21 cellular contexts compared by ENCODE assay signal in the genomic region with DNA sequence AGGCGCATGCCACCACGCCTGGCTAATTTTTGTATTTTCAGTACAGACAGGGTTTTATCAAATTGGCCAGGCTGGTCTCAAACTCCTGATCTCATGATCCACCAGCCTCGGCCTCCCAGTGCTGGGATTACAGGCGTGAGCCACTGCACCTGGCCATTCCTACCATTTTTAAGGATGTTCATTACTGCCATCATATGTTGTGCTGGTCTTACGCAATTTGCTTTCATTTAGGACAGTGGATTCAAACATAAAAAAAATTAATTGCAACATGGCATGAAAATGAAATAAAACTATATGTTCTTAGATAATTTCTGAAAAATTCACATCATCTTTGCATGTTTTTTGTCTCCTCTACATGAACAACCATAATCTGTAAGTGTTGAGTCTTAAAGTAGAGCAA.
DNase-seq lines count a peak whose midpoint lies in the region; ATAC-seq, FAIRE-seq and TF ChIP-seq lines count a peak whose summit lies in the region.
"Had no signal": no experiment of that assay in that cellular context is flagged by ENCODE, and none has a peak within 500 bp of the region (broad histone marks: within the 10 kb centered on the region; RNA-seq: fewer than 3 reads in every experiment).

No MANE protein-coding gene starts in this region.

- H3K27me3 Mint-ChIP-seq in mesothelial cell of epicardium (ENCODE audit: low read depth) = no peaks in the 10 kb centered on the region

- TF ChIP-seq EP300 in HepG2 (IDR thresholded peaks at IDR 0.05; ENCODE audit: low read depth in 2 of 2, low read length in 2 of 2) (no peak), HepG2 (CRISPR knock-in tag; IDR thresholded peaks at IDR 0.05; ENCODE audit: borderline replicate concordance) (no peak)

- no peak for TF ChIP-seq POLR2A in HepG2 (IDR thresholded peaks at IDR 0.05; ENCODE audit: insufficient read depth in 1 of 2, low read depth in 2 of 2, low read length in 2 of 2)
- no peak for TF ChIP-seq POLR2A in right lobe of liver (IDR thresholded peaks at IDR 0.05)

- TF ChIP-seq CTCF in HepG2 (CRISPR knock-in tag; IDR thresholded peaks at IDR 0.05) (no peak), right lobe of liver (IDR thresholded peaks at IDR 0.05) (no peak), mesothelial cell of epicardium (IDR thresholded peaks at IDR 0.05; ENCODE audit: unreplicated experiment) (no peak)

- H3K9me3 Mint-ChIP-seq in mesothelial cell of epicardium = peaks cover 34% of the 10 kb centered on the region
- H3K9me3 Mint-ChIP-seq: CD4-positive, alpha-beta T cell; CD8-positive, alpha-beta T cell had no signal

- no peaks in the 10 kb centered on the region for H3K27me3 ChIP-seq in HepG2 (ENCODE audit: control insufficient read depth in 1 of 2, insufficient read depth in 2 of 2, low read length in 2 of 2)
- H3K27me3 ChIP-seq in right lobe of liver = no peaks in the 10 kb centered on the region
- H3K27me3 ChIP-seq: BLaER1 treated with 17β-estradiol and CSF1 and Interleukin-3, amounts not matched to agents 10 nM and 100 nM had no signal

- WGBS in HepG2 (ENCODE audit: low lambda C conversion rate) = 24% methylated on average over 5 of the region's 5 CpGs
- 95% methylated on average over 5 of the region's 5 CpGs for WGBS in right lobe of liver (ENCODE audit: insufficient coverage, low coverage, low lambda C conversion rate, missing lambda C conversion rate)

- DNase-seq in HepG2 (ENCODE audit: low spot score) (no peak), right lobe of liver (no peak), mesothelial cell of epicardium (ENCODE audit: low spot score in 2 of 2, unreplicated experiment in 2 of 2) (no peak), T1000 (lab: John Stamatoyannopoulos, UW) (no peak)
- DNase-seq: AML-193; Caco-2; Calu3; CD4-positive, alpha-beta T cell; CD8-positive, alpha-beta T cell; DMS79 treated with DMSO at 0.1 percent for 48 hours; GF-D8 had no signal

- POLR2A ChIA-PET in HepG2 (lab: Yijun Ruan, JAX) = no interaction called here

- H3K4me3 ChIP-seq in HepG2 (replicated peaks in 1 of 3; ENCODE audit: insufficient read depth in 1 of 3, low read depth in 2 of 3, low read length in 3 of 3) (no peak overlapping the region), right lobe of liver (no peak overlapping the region)
- H3K4me3 ChIP-seq: A549; BLaER1 treated with 17β-estradiol and CSF1 and Interleukin-3, amounts not matched to agents 10 nM and 100 nM had no signal

- FAIRE-seq in HepG2 (lab: Jason Lieb, UNC) = no peak
- FAIRE-seq: A549, D721Med, G401.6, GM12891, GM19239 had no signal

- H3K36me3 Mint-ChIP-seq in mesothelial cell of epicardium = no peaks in the 10 kb centered on the region
- H3K36me3 Mint-ChIP-seq: CD8-positive, alpha-beta T cell had no signal

- no peak overlapping the region for H3K4me2 ChIP-seq in HepG2 (ENCODE audit: low read depth, low read length)
- H3K4me2 ChIP-seq: A549; BLaER1 treated with 17β-estradiol and CSF1 and Interleukin-3, amounts not matched to agents 10 nM and 100 nM had no signal

- no peak for TF ChIP-seq RAD21 in HepG2 (CRISPR knock-in tag; IDR thresholded peaks at IDR 0.05)

- H3K27ac ChIP-seq in HepG2 (ENCODE audit: extremely low read length, insufficient read depth, low read length) = no peak overlapping the region
- H3K27ac ChIP-seq in right lobe of liver = no peak overlapping the region
- H3K27ac ChIP-seq: 22Rv1; A549; BLaER1 treated with 17β-estradiol and CSF1 and Interleukin-3, amounts not matched to agents 10 nM and 100 nM; C4-2B had no signal

- no peaks in the 10 kb centered on the region for H4K20me1 ChIP-seq in HepG2 (ENCODE audit: insufficient read depth, low read length)
- H4K20me1 ChIP-seq: BLaER1 treated with 17β-estradiol and CSF1 and Interleukin-3, amounts not matched to agents 10 nM and 100 nM had no signal

- intact Hi-C loops in HepG2 (cut with micrococcal nuclease; ENCODE audit: unreplicated experiment) (no loop called here), right lobe of liver (cut with DNase I) (no loop called here)

- H3K27ac Mint-ChIP-seq in mesothelial cell of epicardium = peak overlapping the region; percentile 92
- H3K27ac Mint-ChIP-seq: B cell; CD4-positive, alpha-beta T cell; CD8-positive, alpha-beta T cell had no signal

- in situ Hi-C loops in HepG2 (cut with HindIII; ENCODE audit: extremely low pct_ligation_motif_present, low pct_unique_long_range_greater_than_20kb) = no loop called here

- H3K9me3 ChIP-seq in HepG2 (ENCODE audit: low read length) (peaks cover 81% of the 10 kb centered on the region), right lobe of liver (no peaks in the 10 kb centered on the region)
- H3K9me3 ChIP-seq: A549; BLaER1 treated with 17β-estradiol and CSF1 and Interleukin-3, amounts not matched to agents 10 nM and 100 nM had no signal

- H3K4me1 Mint-ChIP-seq in mesothelial cell of epicardium = peaks cover 9% of the 10 kb centered on the region
- H3K4me1 Mint-ChIP-seq: B cell had no signal

- H3K79me2 ChIP-seq in HepG2 (ENCODE audit: insufficient read depth, low read length) = no peaks in the 10 kb centered on the region

- H3K4me3 Mint-ChIP-seq in mesothelial cell of epicardium = no peak overlapping the region
- H3K4me3 Mint-ChIP-seq: B cell; CD4-positive, alpha-beta T cell; CD8-positive, alpha-beta T cell had no signal

- H3K4me1 ChIP-seq in HepG2 (ENCODE audit: insufficient read depth, low read length) (no peaks in the 10 kb centered on the region), right lobe of liver (no peaks in the 10 kb centered on the region)
- H3K4me1 ChIP-seq: A549; BLaER1 treated with 17β-estradiol and CSF1 and Interleukin-3, amounts not matched to agents 10 nM and 100 nM; Caco-2 had no signal

- H3K36me3 ChIP-seq in HepG2 (replicated peaks in 1 of 2; ENCODE audit: control insufficient read depth in 1 of 2, insufficient read depth in 2 of 2, low read length in 2 of 2) (no peaks in the 10 kb centered on the region), right lobe of liver (no peaks in the 10 kb centered on the region)
- H3K36me3 ChIP-seq: BLaER1 treated with 17β-estradiol and CSF1 and Interleukin-3, amounts not matched to agents 10 nM and 100 nM had no signal

- no TSS peak for BruUV-seq in HepG2 (replicated peaks; lab: Mats Ljungman, UMichigan)

- no peak overlapping the region for H3K9ac ChIP-seq in HepG2 (ENCODE audit: insufficient read depth, low read depth, low read length)
- H3K9ac ChIP-seq: BLaER1 treated with 17β-estradiol and CSF1 and Interleukin-3, amounts not matched to agents 10 nM and 100 nM had no signal

- H2AFZ ChIP-seq in HepG2 (ENCODE audit: low read length) = no peak overlapping the region

- CTCF ChIA-PET in HepG2 (lab: Yijun Ruan, JAX; ENCODE audit: low intra/inter-chr PET ratio, low total read pairs) = no interaction called here

- no peak for ATAC-seq in HepG2
- ATAC-seq in right lobe of liver = no peak
- ATAC-seq in HG03108 (IDR thresholded peaks at IDR 0.05; ENCODE audit: unreplicated experiment) = no peak
- ATAC-seq: A549; CD8-positive, alpha-beta T cell had no signal

TF ChIP-seq in HepG2, 621 proteins besides CTCF, POLR2A, EP300 and RAD21:
- TF ChIP-seq, protein P1, sequence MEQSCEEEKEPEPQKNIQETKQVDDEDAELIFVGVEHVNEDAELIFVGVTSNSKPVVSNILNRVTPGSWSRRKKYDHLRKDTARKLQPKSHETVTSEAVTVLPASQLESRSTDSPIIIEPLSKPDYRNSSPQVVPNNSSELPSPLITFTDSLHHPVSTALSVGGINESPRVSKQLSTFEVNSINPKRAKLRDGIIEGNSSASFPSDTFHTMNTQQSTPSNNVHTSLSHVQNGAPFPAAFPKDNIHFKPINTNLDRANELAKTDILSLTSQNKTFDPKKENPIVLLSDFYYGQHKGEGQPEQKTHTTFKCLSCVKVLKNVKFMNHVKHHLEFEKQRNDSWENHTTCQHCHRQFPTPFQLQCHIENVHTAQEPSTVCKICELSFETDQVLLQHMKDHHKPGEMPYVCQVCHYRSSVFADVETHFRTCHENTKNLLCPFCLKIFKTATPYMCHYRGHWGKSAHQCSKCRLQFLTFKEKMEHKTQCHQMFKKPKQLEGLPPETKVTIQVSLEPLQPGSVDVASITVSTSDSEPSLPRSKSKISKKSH (CRISPR knock-in tag; IDR thresholded peaks at IDR 0.05; ENCODE audit: borderline replicate concordance) = no peak
- TF ChIP-seq ARNT2 (CRISPR knock-in tag; IDR thresholded peaks at IDR 0.05; ENCODE audit: low read depth) = no peak
- TF ChIP-seq ZFP82 (CRISPR knock-in tag; IDR thresholded peaks at IDR 0.05; ENCODE audit: borderline replicate concordance) = no peak
- TF ChIP-seq CEBPB (IDR thresholded peaks at IDR 0.05; ENCODE audit: borderline replicate concordance, low read depth, low read length) = peak; percentile 43; the same call in 1 of the 2 replicates
